20 cellular contexts compared by ENCODE assay signal in the genomic region with DNA sequence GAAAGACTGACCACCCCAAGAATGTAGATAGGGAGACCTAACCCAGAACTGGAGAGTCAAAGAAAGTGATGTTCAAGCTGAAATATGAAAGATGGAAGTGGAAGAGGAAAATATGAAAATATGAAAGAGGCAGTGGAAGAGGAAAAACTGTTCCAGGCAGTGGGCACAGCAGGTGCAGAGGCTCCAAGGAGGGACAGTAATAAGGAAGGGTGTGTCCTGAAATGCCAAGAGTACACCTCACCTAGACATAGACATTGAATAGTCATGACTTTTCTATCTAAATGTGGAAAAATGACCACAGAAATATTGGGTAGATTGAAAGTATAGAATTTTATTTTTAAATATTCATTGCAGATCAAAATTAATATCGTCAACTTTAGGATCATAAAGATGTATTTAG.
A peak's percentile ranks its signal among the peaks of the same experiment; 100 is the strongest.
DNase-seq lines count a peak whose midpoint lies in the region; TF ChIP-seq lines count a peak whose summit lies in the region.
"Had no signal": no experiment of that assay in that cellular context is flagged by ENCODE, and none has a peak within 500 bp of the region (broad histone marks: within the 10 kb centered on the region; RNA-seq: fewer than 3 reads in every experiment).

No MANE protein-coding gene starts in this region.

- peak overlapping the region; percentile 70 for H2BK12ac ChIP-seq in trophoblast cell (ENCODE audit: low read length)

- no peak overlapping the region for H3K27ac ChIP-seq in trophoblast cell (ENCODE audit: low read depth, low read length)
- H3K27ac ChIP-seq in substantia nigra (ENCODE audit: low read depth, low read length, poor library complexity, severe bottlenecking) = no peak overlapping the region
- no peak overlapping the region for H3K27ac ChIP-seq in brain microvascular endothelial cell
- H3K27ac ChIP-seq: 22Rv1, BLaER1, C4-2B had no signal

- TF ChIP-seq CTCF in brain microvascular endothelial cell (IDR thresholded peaks at IDR 0.05; ENCODE audit: low read depth, low read length, missing control alignments) = no peak

- H2BK120ac ChIP-seq in trophoblast cell (ENCODE audit: insufficient read depth, low read length, poor library complexity) = no peak overlapping the region

- peaks cover 5 to 7% of the 10 kb centered on the region in 2 experiments for H3K4me1 ChIP-seq in trophoblast cell (ENCODE audit: control insufficient read depth in 1 of 2, insufficient read depth in 2 of 2, low read length in 2 of 2)
- H3K4me1 ChIP-seq: HAP-1 had no signal

- no peak overlapping the region for H3K27ac Mint-ChIP-seq in activated CD4-positive, alpha-beta T cell treated with anti-CD3 and anti-CD28 coated beads, Interleukin-2, amount 10 ng/mL, durations not matched to agents 24 days and 14 days
- H3K27ac Mint-ChIP-seq: B cell; CD8-positive, alpha-beta T cell; GM23338; HFFc6 had no signal

- no peak overlapping the region for H3K4me2 ChIP-seq in trophoblast cell (ENCODE audit: low read length)
- H3K4me2 ChIP-seq: GM23338 had no signal

- no peaks in the 10 kb centered on the region for H3K79me2 ChIP-seq in trophoblast cell (ENCODE audit: control insufficient read depth, insufficient read depth, low read length, poor library complexity)

- H3K27me3 ChIP-seq in trophoblast cell (ENCODE audit: insufficient read depth, low read length) = no peaks in the 10 kb centered on the region
- no peaks in the 10 kb centered on the region for H3K27me3 ChIP-seq in brain microvascular endothelial cell (replicated peaks)
- H3K27me3 ChIP-seq: BLaER1 had no signal

- no peaks in the 10 kb centered on the region for H3K36me3 ChIP-seq in trophoblast cell (ENCODE audit: control insufficient read depth in 1 of 2, insufficient read depth in 2 of 2, low read length in 2 of 2)
- no peaks in the 10 kb centered on the region for H3K36me3 ChIP-seq in brain microvascular endothelial cell (replicated peaks)
- H3K36me3 ChIP-seq: BLaER1, HAP-1 had no signal

- H2BK5ac ChIP-seq in trophoblast cell (ENCODE audit: low read depth, low read length, poor library complexity) = no peak overlapping the region

- H3K9ac ChIP-seq in trophoblast cell (ENCODE audit: low read length) = no peak overlapping the region
- H3K9ac ChIP-seq: BLaER1 had no signal

- WGBS in trophoblast cell (ENCODE audit: extremely low coverage, insufficient coverage, insufficient read length) = no CpG with 5 or more reads among the region's 1 CpG

- H3K79me1 ChIP-seq in trophoblast cell (ENCODE audit: low read length) = peaks cover 26% of the 10 kb centered on the region

- peak; percentile 24 for DNase-seq in activated CD4-positive, alpha-beta T cell treated with anti-CD3 and anti-CD28 coated beads, Interleukin-2, amount 10 ng/mL, durations not matched to agents 24 days and 14 days
- DNase-seq in activated CD4-positive, alpha-beta T cell treated with anti-CD3 and anti-CD28 coated beads for 1 hour = no peak
- DNase-seq in kidney tubule cell (ENCODE audit: low spot score) (peak; percentile 9), trophoblast cell (no peak), substantia nigra (lab: John Stamatoyannopoulos, UW) (no peak), brain microvascular endothelial cell (no peak)
- DNase-seq: CD4-positive, CD25-positive, alpha-beta regulatory T cell; CD8-positive, alpha-beta T cell; DMS 273 treated with DMSO at 0.1 percent for 48 hours; DMS79; EL; GDM1; HFFc6 had no signal

- H3K4ac ChIP-seq in trophoblast cell (ENCODE audit: low read depth, low read length) = no peak overlapping the region

- no peak overlapping the region for H4K12ac ChIP-seq in trophoblast cell (ENCODE audit: low read depth, low read length)

- in situ Hi-C loops in brain microvascular endothelial cell (cut with HindIII; ENCODE audit: low pct_ligation_motif_present, low sequenced_read_pairs) = no loop called here

- H3K36me3 Mint-ChIP-seq in activated CD4-positive, alpha-beta T cell treated with anti-CD3 and anti-CD28 coated beads, Interleukin-2, amount 10 ng/mL, durations not matched to agents 24 days and 14 days (ENCODE audit: low read depth) = no peaks in the 10 kb centered on the region
- H3K36me3 Mint-ChIP-seq: CD4-positive, CD25-positive, alpha-beta regulatory T cell; CD8-positive, alpha-beta T cell had no signal

- H3K4me1 Mint-ChIP-seq in activated CD4-positive, alpha-beta T cell treated with anti-CD3 and anti-CD28 coated beads, Interleukin-2, amount 10 ng/mL, durations not matched to agents 24 days and 14 days = peaks cover 10% of the 10 kb centered on the region
- H3K4me1 Mint-ChIP-seq: B cell, GM23338 had no signal

- no peak overlapping the region for H4K8ac ChIP-seq in trophoblast cell (ENCODE audit: low read depth, low read length)

- H3K18ac ChIP-seq in trophoblast cell (ENCODE audit: low read length) = no peak overlapping the region

- H3K9me3 Mint-ChIP-seq in activated CD4-positive, alpha-beta T cell treated with anti-CD3 and anti-CD28 coated beads, Interleukin-2, amount 10 ng/mL, durations not matched to agents 24 days and 14 days = no peaks in the 10 kb centered on the region
- H3K9me3 Mint-ChIP-seq: CD8-positive, alpha-beta T cell; GM23338; HFFc6 had no signal

- no peak overlapping the region for H4K91ac ChIP-seq in trophoblast cell (ENCODE audit: low read depth, low read length)

- H3K14ac ChIP-seq in trophoblast cell (ENCODE audit: low read length) = no peak overlapping the region

- no peak overlapping the region for H3K4me3 Mint-ChIP-seq in activated CD4-positive, alpha-beta T cell treated with anti-CD3 and anti-CD28 coated beads, Interleukin-2, amount 10 ng/mL, durations not matched to agents 24 days and 14 days
- H3K4me3 Mint-ChIP-seq: B cell; CD4-positive, CD25-positive, alpha-beta regulatory T cell; CD8-positive, alpha-beta T cell; GM23338; HFFc6 had no signal

- no peak overlapping the region for H2AFZ ChIP-seq in trophoblast cell (ENCODE audit: insufficient read depth, low read length, poor library complexity)
- H2AFZ ChIP-seq: GM23338 had no signal

- no peaks in the 10 kb centered on the region for H3K9me3 ChIP-seq in trophoblast cell (ENCODE audit: insufficient read depth, low read depth, low read length)
- H3K9me3 ChIP-seq: BLaER1, HAP-1 had no signal

- intact Hi-C loops in activated CD4-positive, alpha-beta T cell treated with anti-CD3 and anti-CD28 coated beads, Interleukin-2, amount 10 ng/mL, durations not matched to agents 24 days and 14 days (cut with micrococcal nuclease) = loop anchor here (10.0 kb wide), 1 partner anchor 1208 kb away; no protein-coding TSS in a partner anchor

- no peak overlapping the region for H2AK5ac ChIP-seq in trophoblast cell (ENCODE audit: low read length)

- H3K4me3 ChIP-seq in trophoblast cell (ENCODE audit: low read depth, low read length) (no peak overlapping the region), brain microvascular endothelial cell (ENCODE audit: low read depth, low read length) (no peak overlapping the region)
- H3K4me3 ChIP-seq: BLaER1, GM12878, GM23338, HAP-1 had no signal

- no peak overlapping the region for H3K23ac ChIP-seq in trophoblast cell (ENCODE audit: low read length)

- H3K27me3 Mint-ChIP-seq in activated CD4-positive, alpha-beta T cell treated with anti-CD3 and anti-CD28 coated beads, Interleukin-2, amount 10 ng/mL, durations not matched to agents 24 days and 14 days = peaks cover 2% of the 10 kb centered on the region
- H3K27me3 Mint-ChIP-seq: B cell had no signal

Comparison
In these comparisons a context has a peak if more than half of its experiments do, and no peak if none do; other contexts are left out.
1. DNase-seq: peak in activated CD4-positive, alpha-beta T cell treated with anti-CD3 and anti-CD28 coated beads, Interleukin-2, amount 10 ng/mL, durations not matched to agents 24 days and 14 days (single experiment) and kidney tubule cell (single experiment); none in activated CD4-positive, alpha-beta T cell treated with anti-CD3 and anti-CD28 coated beads for 1 hour (single experiment), trophoblast cell (0 of 2), substantia nigra (0 of 49) and brain microvascular endothelial cell (single experiment).